In the genomic region with DNA sequence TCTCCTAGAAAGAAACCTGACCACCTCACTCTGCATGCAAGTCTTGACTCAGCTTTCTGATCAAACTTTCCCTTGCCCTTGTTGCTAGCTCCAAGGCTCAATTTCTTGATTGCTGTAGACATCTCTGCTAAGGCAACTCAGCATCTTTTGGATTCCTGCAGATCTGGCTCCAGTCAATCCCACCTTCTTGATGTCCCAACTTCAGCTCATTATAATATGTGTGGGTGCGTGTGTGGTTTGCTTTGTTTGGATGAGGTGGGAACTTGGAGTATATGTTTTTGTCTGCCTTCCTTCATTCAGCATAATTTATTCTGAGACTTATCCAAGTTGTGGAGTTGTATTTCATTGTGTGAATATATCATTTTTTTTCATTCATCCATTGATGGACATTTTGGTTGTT, we compare ENCODE assay signal across 23 cellular contexts.
"Had no signal": no experiment of that assay in that cellular context is flagged by ENCODE, and none has a peak within 500 bp of the region (broad histone marks: within the 10 kb centered on the region; RNA-seq: fewer than 3 reads in every experiment).

No MANE protein-coding gene starts in this region.

- ATAC-seq: activated CD4-positive, CD25-positive, alpha-beta regulatory T cell treated with anti-CD3 and anti-CD28 coated beads, Interleukin-2, amount 50 U/mL, for 24 hours; activated CD8-positive, alpha-beta memory T cell treated with anti-CD3 and anti-CD28 coated beads, Interleukin-2, amount 10 ng/mL, durations not matched to agents 7 days and 5 days; activated CD8-positive, alpha-beta T cell treated with anti-CD3 and anti-CD28 coated beads for 36 hours; left cardiac atrium; mucosa of descending colon; stimulated activated naive B cell treated with anti-CD40 and anti-IgM and Interleukin-4, amounts not matched to agents 10 μg/mL and 1 μg/mL and 100 μg/mL, for 72 hours; T-cell had no signal

- H2AFZ ChIP-seq: parathyroid adenoma had no signal

- H3K79me2 ChIP-seq: parathyroid adenoma had no signal

- H3K4me3 ChIP-seq: coronary artery, mucosa of descending colon, right lobe of liver, testis had no signal

- H3K36me3 ChIP-seq: right lobe of liver had no signal

- H3K27me3 ChIP-seq: right lobe of liver, testis had no signal

- DNase-seq: activated CD4-positive, alpha-beta T cell treated with anti-CD3 and anti-CD28 coated beads, Interleukin-2, amount 10 ng/mL, durations not matched to agents 7 days and 5 days; activated CD8-positive, alpha-beta memory T cell treated with anti-CD3 and anti-CD28 coated beads, Interleukin-2, amount 10 ng/mL, durations not matched to agents 7 days and 5 days; activated CD8-positive, alpha-beta T cell treated with anti-CD3 and anti-CD28 coated beads for 36 hours; activated gamma-delta T cell treated with Interleukin-2 at 50 U/mL for 16 hours; aorta; cerebellar nuclear complex; immature natural killer cell; left cardiac atrium; mesendoderm; mucosa of descending colon; nephron progenitor cell; nucleus accumbens; right lobe of liver; small intestine; stimulated activated CD4-positive, alpha-beta T cell treated with anti-CD3 and anti-CD28 coated beads, Interleukin-15, amount 100 ng/mL, for 24 hours; stimulated activated CD8-positive, alpha-beta memory T cell treated with anti-CD3 and anti-CD28 coated beads, Interleukin-4, amount 100 ng/mL, for 48 hours; stimulated activated naive B cell treated with anti-CD40 and anti-IgM and Interleukin-4, amounts not matched to agents 10 μg/mL and 1 μg/mL and 100 μg/mL, for 72 hours; T-cell; testis had no signal

- FAIRE-seq: small intestine had no signal

- H3K9ac ChIP-seq: parathyroid adenoma had no signal

- H3K27ac ChIP-seq: coronary artery, parathyroid adenoma, right lobe of liver, testis, VCaP had no signal

- H3K4me1 ChIP-seq: parathyroid adenoma, testis had no signal

- H3K9me3 ChIP-seq: mucosa of descending colon, right lobe of liver, testis had no signal
